ENCODE assay signal across 8 cellular contexts in the genomic region with DNA sequence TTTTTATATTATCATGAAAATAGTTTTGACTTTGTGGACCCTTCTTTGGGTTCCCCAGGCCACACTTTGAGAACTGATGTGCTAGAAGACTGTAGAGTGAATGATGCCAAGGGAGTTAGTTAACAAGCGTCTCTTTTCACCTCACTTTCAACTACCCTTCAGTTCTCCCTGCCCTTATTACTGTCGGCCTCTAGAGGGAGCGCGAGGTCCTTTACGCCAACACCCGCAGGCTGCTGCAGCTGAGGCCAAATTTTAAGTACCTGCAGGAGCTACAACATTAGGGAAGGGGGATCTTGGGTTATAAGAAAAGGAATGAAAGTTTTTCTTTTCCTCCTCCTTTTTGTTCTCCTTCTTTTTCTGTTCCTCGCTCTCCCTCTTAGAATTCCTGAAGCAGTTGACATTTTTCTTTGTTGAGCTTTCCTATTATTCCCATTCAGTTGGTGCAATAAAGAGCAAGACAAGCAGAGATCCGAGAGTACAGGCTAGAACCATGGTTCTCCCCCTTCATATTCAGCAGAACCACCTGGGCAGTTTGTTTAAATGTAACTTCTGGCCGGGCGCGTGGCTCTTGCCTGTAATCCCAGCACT.
DNase-seq lines count a peak whose midpoint lies in the region; ATAC-seq and TF ChIP-seq lines count a peak whose summit lies in the region.

No MANE protein-coding gene starts in this region.

- ATAC-seq in GM21723 (IDR thresholded peaks at IDR 0.05; ENCODE audit: unreplicated experiment), result peak; percentile 91
- ATAC-seq in upper lobe of left lung (ENCODE audit: low FRiP score in 2 of 2), result peak; percentile 82 to 91

- H3K9ac ChIP-seq in Karpas-422 (ENCODE audit: low read length) (no peak overlapping the region), parathyroid adenoma (no peak overlapping the region)

- TF ChIP-seq POLR2A in upper lobe of left lung (IDR thresholded peaks at IDR 0.05), result no peak

- H4K20me1 ChIP-seq in Karpas-422 (ENCODE audit: insufficient read depth, low read depth, low read length), result no peaks in the 10 kb centered on the region

- H3K4me3 ChIP-seq in Karpas-422 (ENCODE audit: low read length) (no peak overlapping the region), parathyroid adenoma (ENCODE audit: low read depth, low read length) (no peak overlapping the region), upper lobe of left lung (no peak overlapping the region)

- H3K79me2 ChIP-seq in Karpas-422 (ENCODE audit: low read length) (no peaks in the 10 kb centered on the region), parathyroid adenoma (no peaks in the 10 kb centered on the region)

- no peaks in the 10 kb centered on the region for H3K36me3 ChIP-seq in Karpas-422 (ENCODE audit: insufficient read depth, low read length)
- no peaks in the 10 kb centered on the region for H3K36me3 ChIP-seq in parathyroid adenoma (ENCODE audit: control insufficient read depth, insufficient read depth, low read length)
- H3K36me3 ChIP-seq in upper lobe of left lung, result no peaks in the 10 kb centered on the region

- DNase-seq in G401 (ENCODE audit: low spot score), result peak; percentile 79
- DNase-seq in Karpas-422, result peak; percentile 85
- peak; percentile 54 for DNase-seq in SK-N-DZ (ENCODE audit: low spot score)
- DNase-seq in activated naive CD4-positive, alpha-beta T cell (lab: John Stamatoyannopoulos, UW), result peak; percentile 10 to 57 (median 26)
- peak; percentile 76 for DNase-seq in glomerular visceral epithelial cell (ENCODE audit: extremely low spot score)
- peak in 1 of 2 donors; percentile 79 for DNase-seq in upper lobe of left lung

- in situ Hi-C loops in G401 (cut with HindIII; ENCODE audit: low sequenced_read_pairs), result no loop called here

- H3K27ac ChIP-seq in Karpas-422 (ENCODE audit: low read length) (no peak overlapping the region), parathyroid adenoma (no peak overlapping the region), upper lobe of left lung (no peak overlapping the region)

- TF ChIP-seq EP300 in upper lobe of left lung (IDR thresholded peaks at IDR 0.05), result no peak

- H3K9me2 ChIP-seq in Karpas-422 (replicated peaks; ENCODE audit: insufficient read depth, low read length), result no peaks in the 10 kb centered on the region

- no peak overlapping the region for H2AFZ ChIP-seq in Karpas-422 (ENCODE audit: low read length)
- H2AFZ ChIP-seq in parathyroid adenoma, result no peak overlapping the region

- H3K4me1 ChIP-seq in Karpas-422 (ENCODE audit: low read length) (peaks cover 4% of the 10 kb centered on the region; the same call in 1 of the 2 replicates), parathyroid adenoma (no peaks in the 10 kb centered on the region), upper lobe of left lung (no peaks in the 10 kb centered on the region)

- no peaks in the 10 kb centered on the region for H3K27me3 ChIP-seq in Karpas-422 (ENCODE audit: low read length)
- no peaks in the 10 kb centered on the region for H3K27me3 ChIP-seq in parathyroid adenoma (ENCODE audit: control insufficient read depth, insufficient read depth, low read length)
- H3K27me3 ChIP-seq in upper lobe of left lung, result no peaks in the 10 kb centered on the region

- H3K4me2 ChIP-seq in Karpas-422 (ENCODE audit: low read depth, low read length, poor library complexity, severe bottlenecking) (no peak overlapping the region), parathyroid adenoma (ENCODE audit: low read length) (no peak overlapping the region)

- H3K9me3 ChIP-seq in Karpas-422 (ENCODE audit: low read length) (no peaks in the 10 kb centered on the region), parathyroid adenoma (ENCODE audit: control insufficient read depth, low read length) (no peaks in the 10 kb centered on the region), upper lobe of left lung (no peaks in the 10 kb centered on the region)

- 29 to 38% methylated on average over 11 of the region's 11 CpGs for WGBS in upper lobe of left lung, 2 donors

- TF ChIP-seq CTCF in parathyroid adenoma (IDR thresholded peaks at IDR 0.05) (peak; percentile 62), upper lobe of left lung (IDR thresholded peaks at IDR 0.05) (peak; percentile 64 to 90 (median 81))
